Comparison of ENCODE assay signal across 11 cellular contexts in genomic region chr21:45870421-45870820, GRCh38.
"Had no signal": no experiment of that assay in that cellular context is flagged by ENCODE, and none has a peak within 500 bp of the region (broad histone marks: within the 10 kb centered on the region; RNA-seq: fewer than 3 reads in every experiment).

No MANE protein-coding gene starts in this region.

- ATAC-seq: stimulated activated effector memory CD8-positive, alpha-beta T cell treated with anti-CD3 and anti-CD28 coated beads, Interleukin-12 subunit alpha, Interleukin-12 subunit beta, amount 100 ng/mL, for 72 hours had no signal

- H3K27ac ChIP-seq: esophagus squamous epithelium, ovary, skin epidermis, transverse colon had no signal

- H3K27ac Mint-ChIP-seq: memory B cell; stimulated activated effector memory CD8-positive, alpha-beta T cell treated with anti-CD3 and anti-CD28 coated beads, Interleukin-12 subunit alpha, Interleukin-12 subunit beta, amount 100 ng/mL, for 72 hours had no signal

- H3K36me3 ChIP-seq: esophagus squamous epithelium, ovary, transverse colon had no signal

- H3K36me3 Mint-ChIP-seq: memory B cell; stimulated activated effector memory CD8-positive, alpha-beta T cell treated with anti-CD3 and anti-CD28 coated beads, Interleukin-12 subunit alpha, Interleukin-12 subunit beta, amount 100 ng/mL, for 72 hours had no signal

- DNase-seq: activated CD4-positive, alpha-beta T cell treated with anti-CD3 and anti-CD28 coated beads, Interleukin-2, amount 50 U/mL, for 4 hours; activated naive CD4-positive, alpha-beta T cell; activated T-cell treated with anti-CD3 and anti-CD28 coated beads, Interleukin-2, amount 50 U/mL, for 48 hours; esophagus squamous epithelium; glutamatergic neuron; transverse colon had no signal

- H3K4me3 ChIP-seq: esophagus squamous epithelium, ovary, skin epidermis, transverse colon had no signal

- H3K9me3 Mint-ChIP-seq: memory B cell; stimulated activated effector memory CD8-positive, alpha-beta T cell treated with anti-CD3 and anti-CD28 coated beads, Interleukin-12 subunit alpha, Interleukin-12 subunit beta, amount 100 ng/mL, for 72 hours had no signal

- H3K9me3 ChIP-seq: esophagus squamous epithelium, ovary, transverse colon had no signal

- H3K4me3 Mint-ChIP-seq: memory B cell; stimulated activated effector memory CD8-positive, alpha-beta T cell treated with anti-CD3 and anti-CD28 coated beads, Interleukin-12 subunit alpha, Interleukin-12 subunit beta, amount 100 ng/mL, for 72 hours had no signal

- FAIRE-seq: bronchial epithelial cell had no signal

- H3K4me1 Mint-ChIP-seq: memory B cell; stimulated activated effector memory CD8-positive, alpha-beta T cell treated with anti-CD3 and anti-CD28 coated beads, Interleukin-12 subunit alpha, Interleukin-12 subunit beta, amount 100 ng/mL, for 72 hours had no signal

- H3K27me3 ChIP-seq: ovary, transverse colon had no signal
